5 cellular contexts compared by ENCODE assay signal in the genomic region with DNA sequence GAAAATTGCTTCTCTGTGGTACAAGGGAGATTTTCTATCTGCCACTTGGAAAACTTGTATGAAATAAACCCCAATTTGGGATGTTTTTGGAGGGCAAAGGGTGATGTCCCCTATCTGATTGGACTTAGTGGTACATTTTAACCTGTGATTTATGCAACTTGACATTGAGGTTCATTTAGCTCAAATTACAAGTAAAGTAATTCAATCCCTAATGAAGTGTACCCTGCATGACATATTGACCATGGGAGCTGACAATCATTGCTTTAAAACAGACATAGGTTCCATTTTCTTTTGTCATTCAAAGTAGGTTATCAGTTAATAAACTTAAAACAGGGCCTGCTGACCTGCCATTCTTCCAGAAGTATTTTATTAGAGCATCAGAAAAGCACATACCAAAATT.
"Had no signal": no experiment of that assay in that cellular context is flagged by ENCODE, and none has a peak within 500 bp of the region (broad histone marks: within the 10 kb centered on the region; RNA-seq: fewer than 3 reads in every experiment).

No MANE protein-coding gene starts in this region.

- H3K27me3 Mint-ChIP-seq: IgD-negative memory B cell had no signal

- DNase-seq: GOT3 had no signal

- ATAC-seq: HCT116, HepG2 had no signal

- H3K4me3 ChIP-seq: HAP-1 had no signal

- H3K36me3 Mint-ChIP-seq: IgD-negative memory B cell had no signal

- H3K4me1 Mint-ChIP-seq: IgD-negative memory B cell had no signal

- H3K27ac Mint-ChIP-seq: IgD-negative memory B cell had no signal

- H3K36me3 ChIP-seq: HAP-1 had no signal

- H3K4me3 Mint-ChIP-seq: IgD-negative memory B cell had no signal
